28 cellular contexts compared by ENCODE assay signal in the genomic region with DNA sequence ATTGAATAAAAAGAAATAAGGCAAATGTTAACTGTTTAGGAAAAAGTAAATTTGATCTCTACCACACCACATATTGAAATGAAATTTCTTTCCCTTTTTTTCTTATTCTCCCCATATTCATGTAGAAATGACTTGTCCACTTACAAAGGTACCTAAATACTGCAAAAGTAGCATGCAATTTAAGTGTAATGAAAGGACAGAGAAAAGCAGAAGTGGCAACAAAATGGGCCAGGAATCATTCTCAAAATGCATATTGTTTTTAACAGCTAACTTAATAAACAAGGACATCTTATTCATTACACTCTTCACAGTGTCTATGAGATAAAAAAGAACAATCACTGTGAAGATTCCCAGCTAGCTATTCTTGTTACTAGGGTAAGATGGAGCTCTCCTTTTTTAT. TPM values are rescaled to one million over a fixed set of nuclear protein-coding genes. Genes with fewer than 3 reads are reported as not detected.
"Had no signal": no experiment of that assay in that cellular context is flagged by ENCODE, and none has a peak within 500 bp of the region (broad histone marks: within the 10 kb centered on the region; RNA-seq: fewer than 3 reads in every experiment).

No MANE protein-coding gene starts in this region.

- H3K27ac Mint-ChIP-seq: activated CD4-positive, alpha-beta memory T cell treated with anti-CD3 and anti-CD28 coated beads, Interleukin-2, amount 10 ng/mL, durations not matched to agents 7 days and 5 days; activated CD4-positive, alpha-beta T cell treated with anti-CD3 and anti-CD28 coated beads, Interleukin-2, amount 10 ng/mL, durations not matched to agents 7 days and 5 days; activated T-helper 17 cell treated with anti-CD3 and anti-CD28 coated beads, Interleukin-2, amount 50 U/mL, for 72 hours; effector memory CD8-positive, alpha-beta T cell; naive thymus-derived CD4-positive, alpha-beta T cell; WTC11 had no signal

- H3K36me3 ChIP-seq: gastrocnemius medialis, transverse colon had no signal

- ATAC-seq: activated T-cell treated with anti-CD3 and anti-CD28 coated beads, Interleukin-2, amount 50 U/mL, for 4 hours; activated T-helper 17 cell treated with anti-CD3 and anti-CD28 coated beads, Interleukin-2, amount 50 U/mL, for 72 hours; effector memory CD8-positive, alpha-beta T cell; gastrocnemius medialis; left cardiac atrium; naive thymus-derived CD4-positive, alpha-beta T cell; right cardiac atrium; WTC11 had no signal

- H3K9me3 Mint-ChIP-seq: activated CD4-positive, alpha-beta memory T cell treated with anti-CD3 and anti-CD28 coated beads, Interleukin-2, amount 10 ng/mL, durations not matched to agents 7 days and 5 days; activated CD4-positive, alpha-beta T cell treated with anti-CD3 and anti-CD28 coated beads, Interleukin-2, amount 10 ng/mL, durations not matched to agents 7 days and 5 days; effector memory CD8-positive, alpha-beta T cell; WTC11 had no signal

- H3K27ac ChIP-seq: gastrocnemius medialis, testis, transverse colon had no signal

- H3K9me3 ChIP-seq: gastrocnemius medialis, testis, transverse colon had no signal

- DNase-seq: activated CD4-positive, alpha-beta memory T cell treated with anti-CD3 and anti-CD28 coated beads, Interleukin-2, amount 10 ng/mL, durations not matched to agents 7 days and 5 days; activated CD4-positive, alpha-beta T cell treated with anti-CD3 and anti-CD28 coated beads for 1 hour; activated CD4-positive, alpha-beta T cell treated with anti-CD3 and anti-CD28 coated beads, Interleukin-2, amount 10 ng/mL, durations not matched to agents 7 days and 5 days; activated gamma-delta T cell treated with Interleukin-2 at 50 U/mL for 16 hours; activated naive CD4-positive, alpha-beta T cell treated with anti-CD3 and anti-CD28 coated beads, Interleukin-2, amount 50 U/mL, for 16 hours; activated T-cell treated with anti-CD3 and anti-CD28 coated beads, Interleukin-2, amount 50 U/mL, for 4 hours; amniotic stem cell; caudate nucleus; cortex of kidney; effector memory CD8-positive, alpha-beta T cell; erythroblast; gastrocnemius medialis; glutamatergic neuron; left cardiac atrium; midbrain; naive thymus-derived CD4-positive, alpha-beta T cell; nucleus accumbens; right cardiac atrium; stimulated activated CD4-positive, alpha-beta T cell treated with anti-CD3 and anti-CD28 coated beads, Interleukin-15, amount 100 ng/mL, for 24 hours; stimulated activated CD4-positive, alpha-beta T cell treated with anti-CD3 and anti-CD28 coated beads, Interleukin-2, amount 100 ng/mL, for 24 hours; stimulated activated naive CD4-positive, alpha-beta T cell treated with Interleukin-2 at 50 U/mL for 16 hours; T1000; testis; transverse colon had no signal

- H3K4me3 ChIP-seq: gastrocnemius medialis, testis, transverse colon had no signal

- H3K27me3 ChIP-seq: gastrocnemius medialis, testis, transverse colon had no signal

- H3K36me3 Mint-ChIP-seq: WTC11 had no signal

- H3K4me1 ChIP-seq: gastrocnemius medialis, testis, transverse colon had no signal

- FAIRE-seq: keratinocyte had no signal

- H3K4me3 Mint-ChIP-seq: activated CD4-positive, alpha-beta memory T cell treated with anti-CD3 and anti-CD28 coated beads, Interleukin-2, amount 10 ng/mL, durations not matched to agents 7 days and 5 days; activated CD4-positive, alpha-beta T cell treated with anti-CD3 and anti-CD28 coated beads, Interleukin-2, amount 10 ng/mL, durations not matched to agents 7 days and 5 days; activated T-cell treated with anti-CD3 and anti-CD28 coated beads, Interleukin-2, amount 50 U/mL, for 4 hours; activated T-helper 17 cell treated with anti-CD3 and anti-CD28 coated beads, Interleukin-2, amount 50 U/mL, for 72 hours; effector memory CD8-positive, alpha-beta T cell; naive thymus-derived CD4-positive, alpha-beta T cell; WTC11 had no signal

- H3K4me1 Mint-ChIP-seq: activated CD4-positive, alpha-beta memory T cell treated with anti-CD3 and anti-CD28 coated beads, Interleukin-2, amount 10 ng/mL, durations not matched to agents 7 days and 5 days; activated CD4-positive, alpha-beta T cell treated with anti-CD3 and anti-CD28 coated beads, Interleukin-2, amount 10 ng/mL, durations not matched to agents 7 days and 5 days; activated T-helper 17 cell treated with anti-CD3 and anti-CD28 coated beads, Interleukin-2, amount 50 U/mL, for 72 hours; naive thymus-derived CD4-positive, alpha-beta T cell had no signal

RNA-seq across cellular contexts. Expression of a gene that starts 40.6 kb away (rescaled TPM):
- total RNA-seq: activated CD4-positive, alpha-beta memory T cell treated with anti-CD3 and anti-CD28 coated beads, Interleukin-2, amount 10 ng/mL, durations not matched to agents 7 days and 5 days; activated CD4-positive, alpha-beta T cell treated with anti-CD3 and anti-CD28 coated beads, Interleukin-2, amount 10 ng/mL, durations not matched to agents 7 days and 5 days; activated T-helper 17 cell treated with anti-CD3 and anti-CD28 coated beads, Interleukin-2, amount 50 U/mL, for 72 hours; chondrocyte had no signal
- polyA plus RNA-seq: keratinocyte had no signal
